24 cellular contexts compared by ENCODE assay signal in the genomic region with DNA sequence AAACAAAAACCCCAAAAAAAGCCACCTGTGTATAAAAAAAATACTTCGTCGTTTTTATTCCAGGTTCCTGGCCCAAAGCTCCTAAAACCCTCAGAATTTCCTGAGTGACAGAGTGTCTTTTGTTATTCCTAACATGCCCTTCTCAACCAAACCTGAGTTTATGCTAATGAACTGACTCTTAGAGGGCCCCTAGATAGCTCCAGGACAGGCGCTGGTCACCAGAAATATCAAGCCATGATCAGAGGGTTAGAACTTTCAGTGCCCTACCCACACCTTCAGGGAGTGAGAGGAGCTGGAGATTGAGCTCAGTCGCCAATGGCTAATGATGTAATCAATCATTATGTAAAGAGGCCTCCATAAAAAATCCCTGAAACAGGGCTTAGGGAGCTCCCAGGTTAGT.
"Had no signal": no experiment of that assay in that cellular context is flagged by ENCODE, and none has a peak within 500 bp of the region (broad histone marks: within the 10 kb centered on the region; RNA-seq: fewer than 3 reads in every experiment).

No MANE protein-coding gene starts in this region.

- H3K4me2 ChIP-seq: SK-N-SH had no signal

- H3K27me3 ChIP-seq: MG63 had no signal

- H3K27ac ChIP-seq: HL-60 had no signal

- H3K9me2 ChIP-seq: SK-N-SH had no signal

- H3K9ac ChIP-seq: SK-N-SH had no signal

- H3K9me3 ChIP-seq: MG63, SK-N-SH had no signal

- FAIRE-seq: HTR-8/SVneo, RCC 7860 had no signal

- DNase-seq: Karpas-422, KG1, MG63, NCI-H1092, NCI-H1105 treated with DMSO at 0.1 percent for 48 hours, NCI-H1417 treated with DMSO at 0.1 percent for 48 hours, NCI-H146, NCI-H1694 treated with DMSO at 0.1 percent for 48 hours, NCI-H1930, NCI-H2081, NCI-H2107, NCI-H2227 treated with DMSO at 0.1 percent for 48 hours, NCI-H446, NCI-H510A, NCI-H524 treated with DMSO at 0.1 percent for 48 hours, NCI-H69, NCI-H774, RPMI8226, SHP77, SK-N-SH, SW 1271 had no signal

- H3K4me3 ChIP-seq: MG63 had no signal
